Comparison of ENCODE assay signal across 21 cellular contexts in the genomic region with DNA sequence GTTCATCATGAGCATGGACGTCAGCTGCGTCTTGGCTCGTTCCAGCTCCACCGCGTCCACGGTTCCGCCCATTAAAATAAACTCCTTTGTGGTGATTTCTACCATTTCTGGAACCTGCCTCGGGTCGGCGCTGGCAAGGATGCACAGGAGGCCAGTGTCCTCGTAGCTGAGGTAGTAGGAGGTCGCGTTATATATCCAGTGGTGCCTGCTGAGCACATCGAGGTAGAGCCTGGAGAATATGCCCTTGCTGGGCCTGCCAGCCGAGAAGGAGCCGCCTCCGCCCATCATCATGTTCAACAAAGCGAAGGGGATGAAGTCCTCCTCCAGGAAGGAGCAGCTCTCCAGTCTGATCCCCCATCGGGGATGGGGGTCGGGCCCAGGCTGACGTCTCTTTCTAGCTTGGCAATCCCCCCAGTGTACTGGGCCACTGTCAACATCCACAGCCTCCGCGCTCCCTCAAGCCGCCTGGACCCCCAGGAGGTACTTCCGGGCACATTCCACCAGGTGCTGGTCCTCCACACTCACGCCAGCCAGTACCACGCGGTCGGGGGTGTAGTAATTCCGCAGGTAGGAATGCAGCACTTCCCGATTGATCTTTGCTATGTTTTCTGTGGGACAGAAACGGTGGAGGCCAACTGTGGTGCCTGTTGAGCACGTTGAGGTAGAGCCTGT.
"Had no signal": no experiment of that assay in that cellular context is flagged by ENCODE, and none has a peak within 500 bp of the region (broad histone marks: within the 10 kb centered on the region; RNA-seq: fewer than 3 reads in every experiment).

No MANE protein-coding gene starts in this region.

- H3K36me3 ChIP-seq: Peyer's patch, SJSA1, WERI-Rb-1 had no signal

- H3K9me3 ChIP-seq: body of pancreas, Peyer's patch, SJSA1 had no signal

- H3K27ac Mint-ChIP-seq: activated CD8-positive, alpha-beta T cell treated with anti-CD3 and anti-CD28 coated beads for 36 hours; activated naive CD4-positive, alpha-beta T cell treated with anti-CD3 and anti-CD28 coated beads, Interleukin-2, amount 50 U/mL, for 24 hours; T-cell had no signal

- H3K9me3 Mint-ChIP-seq: activated naive CD4-positive, alpha-beta T cell treated with anti-CD3 and anti-CD28 coated beads, Interleukin-2, amount 50 U/mL, for 24 hours had no signal

- ATAC-seq: activated CD4-positive, CD25-positive, alpha-beta regulatory T cell treated with anti-CD3 and anti-CD28 coated beads, Interleukin-2, amount 50 U/mL, for 24 hours; activated CD8-positive, alpha-beta T cell treated with anti-CD3 and anti-CD28 coated beads for 36 hours; body of pancreas; T-cell had no signal

- H3K36me3 Mint-ChIP-seq: activated naive CD4-positive, alpha-beta T cell treated with anti-CD3 and anti-CD28 coated beads, Interleukin-2, amount 50 U/mL, for 24 hours; T-cell had no signal

- H3K27me3 Mint-ChIP-seq: activated CD8-positive, alpha-beta T cell treated with anti-CD3 and anti-CD28 coated beads for 36 hours; activated naive CD4-positive, alpha-beta T cell treated with anti-CD3 and anti-CD28 coated beads, Interleukin-2, amount 50 U/mL, for 24 hours; T-cell had no signal

- H3K4me3 ChIP-seq: body of pancreas, Peyer's patch, SJSA1 had no signal

- H3K4me3 Mint-ChIP-seq: activated CD8-positive, alpha-beta T cell treated with anti-CD3 and anti-CD28 coated beads for 36 hours; activated naive CD4-positive, alpha-beta T cell treated with anti-CD3 and anti-CD28 coated beads, Interleukin-2, amount 50 U/mL, for 24 hours; T-cell had no signal

- DNase-seq: activated CD4-positive, alpha-beta T cell treated with anti-CD3 and anti-CD28 coated beads for 4 hours; activated CD8-positive, alpha-beta memory T cell treated with anti-CD3 and anti-CD28 coated beads, Interleukin-2, amount 50 U/mL, for 4 hours; activated CD8-positive, alpha-beta T cell treated with anti-CD3 and anti-CD28 coated beads for 36 hours; central memory CD4-positive, alpha-beta T cell; Karpas-422; MM.1S; NCI-H1105; NCI-H1436; NCI-H1694 treated with DMSO at 0.1 percent for 48 hours; NCI-H2029 treated with DMSO at 0.1 percent for 48 hours; NCI-H510A treated with DMSO at 0.1 percent for 48 hours; NCI-H69; Peyer's patch; SHP77; T-cell; WERI-Rb-1 had no signal

- H3K27me3 ChIP-seq: body of pancreas, Peyer's patch, SJSA1 had no signal

- H3K27ac ChIP-seq: body of pancreas, Peyer's patch, RWPE1, SJSA1, WERI-Rb-1 had no signal

- H3K4me1 Mint-ChIP-seq: activated naive CD4-positive, alpha-beta T cell treated with anti-CD3 and anti-CD28 coated beads, Interleukin-2, amount 50 U/mL, for 24 hours; T-cell had no signal

- H3K4me1 ChIP-seq: body of pancreas, Peyer's patch, SJSA1 had no signal
